In genomic region chr3:140035856-140036255, GRCh38 we compare ENCODE assay signal across 17 cellular contexts.
DNase-seq lines count a peak whose midpoint lies in the region; TF ChIP-seq lines count a peak whose summit lies in the region.
"Had no signal": no experiment of that assay in that cellular context is flagged by ENCODE, and none has a peak within 500 bp of the region (broad histone marks: within the 10 kb centered on the region; RNA-seq: fewer than 3 reads in every experiment).

No MANE protein-coding gene starts in this region.

- H3K4me3 Mint-ChIP-seq in endodermal cell = no peak overlapping the region
- H3K4me3 Mint-ChIP-seq: CD4-positive, alpha-beta memory T cell had no signal

- POLR2A ChIA-PET in HEK293 (lab: Yijun Ruan, JAX) = no interaction called here

- H3K27me3 Mint-ChIP-seq in endodermal cell (ENCODE audit: insufficient read depth) = peaks cover 25% of the 10 kb centered on the region

- H3K9ac ChIP-seq in endodermal cell (ENCODE audit: extremely low read depth, low read length, poor library complexity, severe bottlenecking) = no peak overlapping the region
- H3K9ac ChIP-seq: BLaER1 had no signal

- no peaks in the 10 kb centered on the region for H3K36me3 Mint-ChIP-seq in endodermal cell (ENCODE audit: low read depth)
- H3K36me3 Mint-ChIP-seq: CD4-positive, alpha-beta memory T cell had no signal

- H3K27ac Mint-ChIP-seq in endodermal cell = no peak overlapping the region
- H3K27ac Mint-ChIP-seq: CD4-positive, alpha-beta memory T cell had no signal

- no peaks in the 10 kb centered on the region for H3K36me3 ChIP-seq in HEK293 (ENCODE audit: control insufficient read depth in 2 of 2, insufficient read depth in 1 of 2, low read length in 2 of 2)
- H3K36me3 ChIP-seq in endodermal cell (ENCODE audit: control insufficient read depth, insufficient read depth, low read length) = no peaks in the 10 kb centered on the region
- H3K36me3 ChIP-seq in H7 (replicated peaks; ENCODE audit: control insufficient read depth, insufficient read depth, low read length) = no peaks in the 10 kb centered on the region
- H3K36me3 ChIP-seq: BLaER1 had no signal

- peaks cover 20% of the 10 kb centered on the region for H3K27me3 ChIP-seq in endodermal cell (ENCODE audit: control insufficient read depth, insufficient read depth, low read length, poor library complexity, severe bottlenecking)
- no peaks in the 10 kb centered on the region for H3K27me3 ChIP-seq in H7 (ENCODE audit: control insufficient read depth, insufficient read depth, low read length)
- H3K27me3 ChIP-seq: BLaER1 had no signal

- DNase-seq in NCI-H2081 (lab: John Stamatoyannopoulos, UW) (peak; percentile 21 to 74), NCI-H2081 treated with DMSO at 0.1 percent for 48 hours (lab: John Stamatoyannopoulos, UW) (no peak), NCI-H2227 (lab: John Stamatoyannopoulos, UW; ENCODE audit: unreplicated experiment) (peak; percentile 69), endodermal cell (peak; percentile 54), T1000 (lab: John Stamatoyannopoulos, UW) (no peak), H7 (no peak)
- DNase-seq: Calu3; CD4-positive, alpha-beta memory T cell; GOT3; NCI-H1092 treated with DMSO at 0.1 percent for 48 hours; NCI-H1930; NK-92 treated with Interleukin-12 subunit alpha and Interleukin-12 subunit beta, amount 100 ng/mL, for 24 hours; SW 1271; T-helper 2 cell had no signal

- peaks cover 16% of the 10 kb centered on the region for H3K4me1 Mint-ChIP-seq in endodermal cell
- H3K4me1 Mint-ChIP-seq: CD4-positive, alpha-beta memory T cell had no signal

- no peak for TF ChIP-seq CTCF in HEK293 (tag by site-specific recombination; IDR thresholded peaks at IDR 0.05)
- TF ChIP-seq CTCF in endodermal cell (conservative IDR thresholded peaks at IDR 0.05) = no peak

- CTCF ChIA-PET in HEK293 (lab: Yijun Ruan, JAX) = interaction anchor here (0.6 to 1.1 kb wide), 2 partner anchors 9 to 100 kb away, joined by 3 to 4 read pairs; no protein-coding TSS in a partner anchor

- 25 to 54% methylated on average over 1 of the region's 1 CpG for WGBS in endodermal cell (ENCODE audit: insufficient coverage in 1 of 2, insufficient read length in 1 of 2), 2 experiments

- H3K4me1 ChIP-seq in HEK293 (ENCODE audit: control insufficient read depth, insufficient read depth, low read length) (no peaks in the 10 kb centered on the region), endodermal cell (ENCODE audit: control insufficient read depth, insufficient read depth, low read length) (peaks cover 3% of the 10 kb centered on the region)
- H3K4me1 ChIP-seq: BLaER1 had no signal

- H3K9me3 Mint-ChIP-seq in endodermal cell = no peaks in the 10 kb centered on the region

- H3K4me3 ChIP-seq in HEK293 (ENCODE audit: low read depth, low read length) (no peak overlapping the region), endodermal cell (ENCODE audit: low read length) (no peak overlapping the region), H7 (ENCODE audit: insufficient read depth, low read depth, low read length) (no peak overlapping the region)
- H3K4me3 ChIP-seq: BLaER1, K562 had no signal

- H3K9me3 ChIP-seq in HEK293 (ENCODE audit: control insufficient read depth, insufficient read depth, low read depth, low read length) (no peaks in the 10 kb centered on the region), endodermal cell (ENCODE audit: control insufficient read depth, low read length) (no peaks in the 10 kb centered on the region)
- H3K9me3 ChIP-seq: BLaER1 had no signal

- H3K27ac ChIP-seq in HEK293 (ENCODE audit: extremely low read depth, low read depth, low read length) = no peak overlapping the region
- H3K27ac ChIP-seq in endodermal cell (ENCODE audit: low read depth, low read length) = no peak overlapping the region
- H3K27ac ChIP-seq: BLaER1 had no signal

TF ChIP-seq in HEK293, 187 proteins besides CTCF, POLR2A, EP300 and RAD21:
- TF ChIP-seq ZNF837 (tag by site-specific recombination; IDR thresholded peaks at IDR 0.05) (no peak), ZIC2 (tag by site-specific recombination; IDR thresholded peaks at IDR 0.05) (peak; percentile 86), SP7 (tag by site-specific recombination; IDR thresholded peaks at IDR 0.05) (peak; percentile 50)

Comparison
In these comparisons a context has a peak if more than half of its experiments do, and no peak if none do; other contexts are left out.
1. DNase-seq: peak in NCI-H2081 (2 of 2), NCI-H2227 (single experiment) and endodermal cell (single experiment); none in NCI-H2081 treated with DMSO at 0.1 percent for 48 hours (single experiment), T1000 (single experiment) and H7 (single experiment).